In the genomic region with DNA sequence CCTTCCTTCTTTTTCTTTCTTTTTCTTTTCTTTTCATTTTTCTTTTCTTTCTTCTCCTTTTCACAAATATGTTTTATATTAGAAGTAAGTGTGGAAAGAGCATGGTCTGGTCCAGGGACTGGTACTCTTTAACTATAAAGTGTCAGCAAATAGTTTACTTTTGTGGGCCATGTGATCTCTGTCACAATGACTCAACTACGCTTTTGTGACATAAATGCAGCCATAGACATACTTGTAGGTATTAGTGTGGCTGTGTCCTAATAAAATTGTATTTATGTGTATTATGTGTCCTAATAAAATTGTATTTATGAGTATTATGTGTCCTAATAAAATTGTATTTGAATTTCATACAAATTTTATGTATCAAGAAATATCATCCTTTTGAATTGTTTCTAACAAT, we compare ENCODE assay signal across 9 cellular contexts.
"Had no signal": no experiment of that assay in that cellular context is flagged by ENCODE, and none has a peak within 500 bp of the region (broad histone marks: within the 10 kb centered on the region; RNA-seq: fewer than 3 reads in every experiment).

No MANE protein-coding gene starts in this region.

- H3K27ac ChIP-seq: GM23248 had no signal

- ATAC-seq: HCT116, K562 had no signal

- H3K4me3 ChIP-seq: GM23248, HAP-1, K562 had no signal

- DNase-seq: GM23248, GOT3, H7, HFFc6, IMR-90, KG1 had no signal
